Comparison of ENCODE assay signal across 9 cellular contexts in the genomic region with DNA sequence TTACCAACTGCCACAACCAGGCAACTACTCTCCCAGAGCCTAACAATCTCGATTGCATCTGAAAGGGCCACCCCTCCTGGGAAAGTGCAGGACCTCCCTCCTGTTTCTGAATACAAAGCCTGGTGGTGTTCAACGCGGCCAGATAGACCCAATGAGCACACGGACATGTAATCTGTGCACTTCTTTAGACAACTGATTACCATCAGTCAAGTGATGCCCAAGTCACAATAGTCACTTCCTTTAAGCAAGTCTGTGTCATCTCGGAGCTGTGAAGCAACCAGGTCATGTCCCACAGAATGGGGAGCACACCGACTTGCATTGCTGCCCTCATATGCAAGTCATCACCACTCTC. TPM values are rescaled to one million over a fixed set of nuclear protein-coding genes. Genes with fewer than 3 reads are reported as not detected.
DNase-seq lines count a peak whose midpoint lies in the region; ATAC-seq and TF ChIP-seq lines count a peak whose summit lies in the region.
"Had no signal": no experiment of that assay in that cellular context is flagged by ENCODE, and none has a peak within 500 bp of the region (broad histone marks: within the 10 kb centered on the region; RNA-seq: fewer than 3 reads in every experiment).

No MANE protein-coding gene starts in this region.

- in situ Hi-C loops in ACHN (cut with HindIII; ENCODE audit: low pct_ligation_motif_present, low pct_unique_long_range_greater_than_20kb, low sequenced_read_pairs): no loop called here

- intact Hi-C loops in activated CD4-positive, alpha-beta memory T cell treated with anti-CD3 and anti-CD28 coated beads for 36 hours (cut with micrococcal nuclease): loop anchor here (2.0 kb wide), 1 partner anchor 626 kb away; the partner anchor contains the start of gene PLAA

- H3K9me3 Mint-ChIP-seq in activated CD4-positive, alpha-beta memory T cell treated with anti-CD3 and anti-CD28 coated beads for 36 hours: no peaks in the 10 kb centered on the region
- peaks cover 15% of the 10 kb centered on the region for H3K9me3 Mint-ChIP-seq in nephron progenitor cell

- no peaks in the 10 kb centered on the region for H3K27me3 Mint-ChIP-seq in activated CD4-positive, alpha-beta memory T cell treated with anti-CD3 and anti-CD28 coated beads for 36 hours
- H3K27me3 Mint-ChIP-seq in nephron progenitor cell (ENCODE audit: low read depth, poor library complexity): peaks cover 2% of the 10 kb centered on the region

- H3K4me3 Mint-ChIP-seq in activated CD4-positive, alpha-beta memory T cell treated with anti-CD3 and anti-CD28 coated beads for 36 hours: peak overlapping the region; percentile 92
- peak overlapping the region; percentile 94 for H3K4me3 Mint-ChIP-seq in nephron progenitor cell

- peak; percentile 35 for ATAC-seq in HG02610 (IDR thresholded peaks at IDR 0.05; ENCODE audit: unreplicated experiment)

- H3K36me3 Mint-ChIP-seq in activated CD4-positive, alpha-beta memory T cell treated with anti-CD3 and anti-CD28 coated beads for 36 hours: peaks cover 8% of the 10 kb centered on the region
- H3K36me3 Mint-ChIP-seq in nephron progenitor cell (ENCODE audit: low read depth): peaks cover under 1% of the 10 kb centered on the region

- H3K4me3 ChIP-seq in GM08714 (ENCODE audit: low read length) (peak overlapping the region; percentile 66), foreskin fibroblast (ENCODE audit: low read depth in 1 of 2, low read length in 2 of 2) (peak overlapping the region; percentile 61 to 62)

- CTCF ChIA-PET in activated CD4-positive, alpha-beta memory T cell treated with anti-CD3 and anti-CD28 coated beads for 36 hours (lab: Charles Lee): interaction anchor here (0.6 kb wide), 1 partner anchor 12 kb away, joined by 5 read pairs; no protein-coding TSS in a partner anchor

- peaks cover 29% of the 10 kb centered on the region for H3K4me1 Mint-ChIP-seq in activated CD4-positive, alpha-beta memory T cell treated with anti-CD3 and anti-CD28 coated beads for 36 hours (ENCODE audit: low read depth)
- peaks cover 29% of the 10 kb centered on the region for H3K4me1 Mint-ChIP-seq in nephron progenitor cell

- POLR2A ChIA-PET in activated CD4-positive, alpha-beta memory T cell treated with anti-CD3 and anti-CD28 coated beads for 36 hours (lab: Charles Lee): interaction anchor here (0.7 to 1.5 kb wide), 4 partner anchors 11 to 43 kb away, joined by 3 to 4 read pairs (median 3); partner anchors contain the start of gene MOB3B

- DNase-seq in ACHN (peak; percentile 31), NAMALWA (ENCODE audit: low spot score) (peak; percentile 69), foreskin fibroblast (peak in 1 of 2 donors; percentile 45), nephron progenitor cell (peak; percentile 12), DMS153 (lab: John Stamatoyannopoulos, UW) (no peak)
- peak; percentile 80 for DNase-seq in activated CD4-positive, alpha-beta memory T cell treated with anti-CD3 and anti-CD28 coated beads for 36 hours

- TF ChIP-seq CTCF in foreskin fibroblast (IDR thresholded peaks at IDR 0.05; ENCODE audit: low read depth, low read length) (no peak), nephron progenitor cell (IDR thresholded peaks at IDR 0.05) (no peak)

- H3K27ac Mint-ChIP-seq in activated CD4-positive, alpha-beta memory T cell treated with anti-CD3 and anti-CD28 coated beads for 36 hours: peak overlapping the region; percentile 100
- H3K27ac Mint-ChIP-seq in nephron progenitor cell: peak overlapping the region; percentile 96

RNA-seq across cellular contexts. Expression of gene C9orf72, which starts 0.7 kb away (rescaled TPM):
- total RNA-seq in activated CD4-positive, alpha-beta memory T cell treated with anti-CD3 and anti-CD28 coated beads for 36 hours: 10 to 100 TPM; 10.2 to 10.7 TPM

RNA-seq across cellular contexts. Expression of gene MOB3B, which starts 42.9 kb away (rescaled TPM):
- under 1 TPM; 0.34 to 0.38 TPM for total RNA-seq in activated CD4-positive, alpha-beta memory T cell treated with anti-CD3 and anti-CD28 coated beads for 36 hours

RNA-seq across cellular contexts. Expression of gene IFNK, which starts 48.5 kb away (rescaled TPM):
- not detected for total RNA-seq in activated CD4-positive, alpha-beta memory T cell treated with anti-CD3 and anti-CD28 coated beads for 36 hours
- total RNA-seq: T-helper 2 cell treated with Interferon-gamma antibody and Interleukin-4, amounts not matched to agents 100 ng/mL and 5 ng/mL, for 36 hours had no signal
